In genomic region chr2:8489751-8490150, GRCh38 we compare ENCODE assay signal across 16 cellular contexts.
DNase-seq lines count a peak whose midpoint lies in the region; TF ChIP-seq lines count a peak whose summit lies in the region.
"Had no signal": no experiment of that assay in that cellular context is flagged by ENCODE, and none has a peak within 500 bp of the region (broad histone marks: within the 10 kb centered on the region; RNA-seq: fewer than 3 reads in every experiment).

No MANE protein-coding gene starts in this region.

- H3K36me3 ChIP-seq in BLaER1 treated with 17β-estradiol and CSF1 and Interleukin-3, amounts not matched to agents 10 nM and 100 nM: no peaks in the 10 kb centered on the region
- no peaks in the 10 kb centered on the region for H3K36me3 ChIP-seq in CD4-positive, alpha-beta memory T cell (ENCODE audit: insufficient read depth, low read length)
- H3K36me3 ChIP-seq in neutrophil (no peaks in the 10 kb centered on the region), Caco-2 (ENCODE audit: control insufficient read depth, insufficient read depth, low read length) (no peaks in the 10 kb centered on the region)
- H3K36me3 ChIP-seq: HAP-1 had no signal

- peak overlapping the region in 9 of 11 experiments; percentile 19 to 99 (median 96); a peak in 15 of 22 replicates for H3K27ac ChIP-seq in BLaER1 treated with 17β-estradiol and CSF1 and Interleukin-3, amounts not matched to agents 10 nM and 100 nM
- H3K27ac ChIP-seq in CD4-positive, alpha-beta memory T cell (ENCODE audit: low read depth, low read length): peak overlapping the region; percentile 83
- H3K27ac ChIP-seq in angular gyrus (ENCODE audit: low read depth, low read length): peak overlapping the region; percentile 15
- peak overlapping the region; percentile 26 for H3K27ac ChIP-seq in neutrophil

- H3K9me3 Mint-ChIP-seq in CD4-positive, alpha-beta memory T cell: no peaks in the 10 kb centered on the region
- H3K9me3 Mint-ChIP-seq in Caco-2 (ENCODE audit: unreplicated experiment): no peaks in the 10 kb centered on the region

- no peaks in the 10 kb centered on the region for H3K27me3 ChIP-seq in BLaER1 treated with 17β-estradiol and CSF1 and Interleukin-3, amounts not matched to agents 10 nM and 100 nM
- H3K27me3 ChIP-seq in CD4-positive, alpha-beta memory T cell (ENCODE audit: insufficient read depth, low read length): no peaks in the 10 kb centered on the region
- no peaks in the 10 kb centered on the region for H3K27me3 ChIP-seq in neutrophil
- no peaks in the 10 kb centered on the region for H3K27me3 ChIP-seq in Caco-2 (replicated peaks; ENCODE audit: control insufficient read depth, insufficient read depth, low read length)

- no peaks in the 10 kb centered on the region for H3K36me3 Mint-ChIP-seq in CD4-positive, alpha-beta memory T cell
- H3K36me3 Mint-ChIP-seq in Caco-2 (ENCODE audit: insufficient read depth, unreplicated experiment): no peaks in the 10 kb centered on the region

- intact Hi-C loops in CD4-positive, alpha-beta memory T cell (cut with micrococcal nuclease): loop anchor here (2.0 to 10.0 kb wide), 3 partner anchors 55 to 345 kb away; partner anchors contain the start of gene KIDINS220
- intact Hi-C loops in Caco-2 (cut with micrococcal nuclease; ENCODE audit: unreplicated experiment): no loop called here

- POLR2A ChIA-PET in CD4-positive, alpha-beta memory T cell (lab: Charles Lee; ENCODE audit: partially characterized antibody): interaction anchor here (1.2 to 4.0 kb wide), 6 partner anchors 12 to 764 kb away, joined by 5 to 46 read pairs (median 23); partner anchors contain the start of gene ID2
- POLR2A ChIA-PET in Caco-2 (lab: Charles Lee): no interaction called here

- no peaks in the 10 kb centered on the region for H3K9me3 ChIP-seq in BLaER1 treated with 17β-estradiol and CSF1 and Interleukin-3, amounts not matched to agents 10 nM and 100 nM (replicated peaks in 1 of 11)
- H3K9me3 ChIP-seq in CD4-positive, alpha-beta memory T cell (ENCODE audit: control insufficient read depth in 1 of 2, low read length in 2 of 2): no peaks in the 10 kb centered on the region
- H3K9me3 ChIP-seq in neutrophil (no peaks in the 10 kb centered on the region), Caco-2 (no peaks in the 10 kb centered on the region)
- H3K9me3 ChIP-seq: HAP-1 had no signal

- H3K4me2 ChIP-seq in BLaER1 treated with 17β-estradiol and CSF1 and Interleukin-3, amounts not matched to agents 10 nM and 100 nM: peak overlapping the region; percentile 83 to 94 (median 88); a peak in 21 of 22 replicates

- H3K27me3 Mint-ChIP-seq in CD4-positive, alpha-beta memory T cell: no peaks in the 10 kb centered on the region
- H3K27me3 Mint-ChIP-seq in Caco-2 (ENCODE audit: insufficient read depth, unreplicated experiment): no peaks in the 10 kb centered on the region

- no TSS peak for BruUV-seq in Caco-2 (replicated peaks; lab: Mats Ljungman, UMichigan)

- H3K4me1 Mint-ChIP-seq in CD4-positive, alpha-beta memory T cell: peaks cover 37 to 69% (median 50%) of the 10 kb centered on the region in 4 donors
- H3K4me1 Mint-ChIP-seq in Caco-2 (ENCODE audit: low read depth, unreplicated experiment): peaks cover 14% of the 10 kb centered on the region

- no peak for TF ChIP-seq CTCF in neutrophil (IDR thresholded peaks at IDR 0.05)
- TF ChIP-seq CTCF in Caco-2 (IDR thresholded peaks at IDR 0.05; ENCODE audit: insufficient read depth in 1 of 2, low read depth in 1 of 2, low read length in 1 of 2, severe bottlenecking in 1 of 2, unreplicated experiment in 1 of 2): no peak

- CTCF ChIA-PET in CD4-positive, alpha-beta memory T cell (lab: Charles Lee; ENCODE audit: partially characterized antibody): interaction anchor here (1.5 to 3.7 kb wide), 3 partner anchors 11 to 193 kb away, joined by 3 to 18 read pairs (median 3); no protein-coding TSS in a partner anchor
- CTCF ChIA-PET in Caco-2 (lab: Charles Lee): no interaction called here

- no peak for DNase-seq in CD4-positive, alpha-beta memory T cell
- no peak for DNase-seq in SIG-M5 (lab: John Stamatoyannopoulos, UW)
- DNase-seq in NCI-H1930 (lab: John Stamatoyannopoulos, UW): no peak
- DNase-seq in Caco-2: no peak
- DNase-seq: MM.1S, NCI-H1105, NCI-H187 treated with DMSO at 0.1 percent for 48 hours, NCI-H2171 treated with DMSO at 0.1 percent for 48 hours, NCI-H510A, NCI-H82, Right ventricle myocardium superior had no signal

- peak overlapping the region in 3 of 8 donors; percentile 83 to 93 (median 88) for H3K4me3 Mint-ChIP-seq in CD4-positive, alpha-beta memory T cell
- H3K4me3 Mint-ChIP-seq in Caco-2 (ENCODE audit: unreplicated experiment): no peak overlapping the region
- H3K4me3 Mint-ChIP-seq: B cell had no signal

- H3K4me1 ChIP-seq in BLaER1 treated with 17β-estradiol and CSF1 and Interleukin-3, amounts not matched to agents 10 nM and 100 nM: peaks cover 67 to 84% (median 81%) of the 10 kb centered on the region in 10 experiments
- H3K4me1 ChIP-seq in CD4-positive, alpha-beta memory T cell (ENCODE audit: insufficient read depth, low read length): peaks cover 61% of the 10 kb centered on the region
- H3K4me1 ChIP-seq in neutrophil (ENCODE audit: control insufficient read depth in 1 of 2, insufficient read depth in 1 of 2, low read depth in 1 of 2, low read length in 1 of 2) (peaks cover 51 to 60% of the 10 kb centered on the region in 2 experiments), Caco-2 (peaks cover 10% of the 10 kb centered on the region)
- H3K4me1 ChIP-seq: HAP-1 had no signal

- peak overlapping the region in 4 of 11 experiments; percentile 17 to 87 (median 84); a peak in 4 of 22 replicates for H3K9ac ChIP-seq in BLaER1 treated with 17β-estradiol and CSF1 and Interleukin-3, amounts not matched to agents 10 nM and 100 nM

- no peak overlapping the region for H3K4me3 ChIP-seq in BLaER1 treated with 17β-estradiol and CSF1 and Interleukin-3, amounts not matched to agents 10 nM and 100 nM
- H3K4me3 ChIP-seq in CD4-positive, alpha-beta memory T cell (ENCODE audit: low read length in 2 of 2): no peak overlapping the region
- H3K4me3 ChIP-seq in neutrophil (ENCODE audit: low read depth in 1 of 2, low read length in 1 of 2) (no peak overlapping the region), Caco-2 (ENCODE audit: low read depth, low read length) (no peak overlapping the region)
- H3K4me3 ChIP-seq: HAP-1 had no signal

- H4K20me1 ChIP-seq in BLaER1 treated with 17β-estradiol and CSF1 and Interleukin-3, amounts not matched to agents 10 nM and 100 nM: no peaks in the 10 kb centered on the region

- peak overlapping the region; percentile 2 to 100 (median 99) for H3K27ac Mint-ChIP-seq in CD4-positive, alpha-beta memory T cell
- H3K27ac Mint-ChIP-seq in Caco-2 (ENCODE audit: unreplicated experiment): no peak overlapping the region
- H3K27ac Mint-ChIP-seq: B cell had no signal

Comparison
In these comparisons a context has a peak if more than half of its experiments do, and no peak if none do; other contexts are left out.
1. H3K27ac ChIP-seq: peak in every context shown above with its lines; median percentile 96 in BLaER1 treated with 17β-estradiol and CSF1 and Interleukin-3, amounts not matched to agents 10 nM and 100 nM; 83 in CD4-positive, alpha-beta memory T cell; 26 in neutrophil; 15 in angular gyrus.